Comparison of ENCODE assay signal across 16 cellular contexts in the genomic region with DNA sequence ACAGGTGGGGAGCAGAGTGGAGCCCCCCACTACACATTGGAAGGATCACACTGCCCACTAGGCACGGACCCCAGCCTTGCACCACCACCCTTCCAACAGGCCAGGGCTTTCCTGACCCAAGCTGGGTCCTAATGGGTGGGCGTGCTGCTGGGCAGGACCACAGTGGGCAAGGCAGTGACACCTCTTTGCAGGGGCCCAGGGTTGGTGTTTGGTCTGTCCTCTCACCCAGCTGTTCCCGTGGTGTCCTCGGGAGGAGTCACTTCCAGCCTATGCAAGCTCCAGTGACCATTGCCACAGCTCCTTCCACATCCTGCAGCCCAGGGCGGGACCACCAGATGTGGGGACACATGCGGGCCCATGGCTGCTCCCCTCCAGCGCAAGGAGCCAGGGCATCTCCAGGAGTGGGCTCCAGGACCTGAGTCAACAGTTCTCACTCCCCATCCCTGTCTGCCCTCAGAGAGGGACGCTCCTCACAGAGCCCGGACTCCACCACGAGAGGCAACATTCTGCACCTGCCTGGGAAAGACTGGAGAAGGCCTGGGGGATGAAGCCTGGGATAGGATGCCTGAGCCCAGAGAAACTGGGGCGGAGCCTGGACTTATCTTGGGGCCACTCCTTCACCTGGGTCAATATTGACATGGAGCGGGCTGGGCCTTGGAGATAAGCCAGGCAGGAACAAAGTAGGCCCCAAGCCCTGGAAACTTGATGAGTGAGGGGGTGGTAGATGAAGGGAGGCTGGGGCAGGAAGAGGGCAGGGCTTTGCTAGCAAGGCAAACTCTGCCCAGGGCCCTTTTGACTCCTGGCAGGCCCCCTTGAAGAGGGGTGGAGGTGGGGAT. TPM values are rescaled to one million over a fixed set of nuclear protein-coding genes. Genes with fewer than 3 reads are reported as not detected.
DNase-seq lines count a peak whose midpoint lies in the region; ATAC-seq and TF ChIP-seq lines count a peak whose summit lies in the region.
"Had no signal": no experiment of that assay in that cellular context is flagged by ENCODE, and none has a peak within 500 bp of the region (broad histone marks: within the 10 kb centered on the region; RNA-seq: fewer than 3 reads in every experiment).

No MANE protein-coding gene starts in this region.

- CTCF ChIA-PET in MCF 10A (lab: Yijun Ruan, JAX) (interaction anchor here (0.8 to 2.6 kb wide), 6 partner anchors 10 to 132 kb away, joined by 3 to 12 read pairs (median 10); no protein-coding TSS in a partner anchor), mammary epithelial cell (lab: Charles Lee; ENCODE audit: low non-redundant PET) (no interaction called here)

- H3K9ac ChIP-seq in mammary epithelial cell (ENCODE audit: insufficient read depth, low read length) = no peak overlapping the region
- H3K9ac ChIP-seq: KMS-11 had no signal

- no peaks in the 10 kb centered on the region for H3K79me2 ChIP-seq in mammary epithelial cell (ENCODE audit: insufficient read depth, low read length)

- no peaks in the 10 kb centered on the region for H4K20me1 ChIP-seq in mammary epithelial cell (ENCODE audit: insufficient read depth, low read length)

- H3K27ac Mint-ChIP-seq in MCF 10A (ENCODE audit: low read depth, unreplicated experiment) = no peak overlapping the region

- in situ Hi-C loops in mammary epithelial cell (cut with MboI; ENCODE audit: low sequenced_read_pairs in 2 of 2) = no loop called here

- H3K4me3 ChIP-seq in mammary epithelial cell (replicated peaks in 1 of 3; ENCODE audit: insufficient read depth in 1 of 3, low read depth in 2 of 3, low read length in 3 of 3) (no peak overlapping the region), right lobe of liver (no peak overlapping the region), upper lobe of left lung (no peak overlapping the region), vagina (no peak overlapping the region)
- H3K4me3 ChIP-seq: gastroesophageal sphincter, tibial nerve had no signal

- DNase-seq in MCF 10A (ENCODE audit: unreplicated experiment) (peak; percentile 50), mammary epithelial cell (no peak), SW480 (ENCODE audit: low spot score) (peak; percentile 69), right lobe of liver (peak in 2 of 3 donors; percentile 46 to 57), upper lobe of left lung (peak in 1 of 2 donors; percentile 92), vagina (ENCODE audit: extremely low spot score in 2 of 2) (no peak), Kasumi-1 (lab: John Stamatoyannopoulos, UW) (no peak), NCI-H1436 treated with DMSO at 0.1 percent for 48 hours (lab: John Stamatoyannopoulos, UW) (no peak)
- DNase-seq: cortex of kidney, H9, NCI-H82 had no signal

- no peak overlapping the region for H3K4me3 Mint-ChIP-seq in MCF 10A (ENCODE audit: unreplicated experiment)
- H3K4me3 Mint-ChIP-seq: H9 had no signal

- H3K36me3 Mint-ChIP-seq in MCF 10A (ENCODE audit: insufficient read depth, unreplicated experiment) = peaks cover 22% of the 10 kb centered on the region
- H3K36me3 Mint-ChIP-seq: activated naive CD4-positive, alpha-beta T cell treated with anti-CD3 and anti-CD28 coated beads, Interleukin-2, amount 50 U/mL, for 72 hours had no signal

- H3K36me3 ChIP-seq in mammary epithelial cell (ENCODE audit: insufficient read depth, low read length) (peaks cover 5% of the 10 kb centered on the region), right lobe of liver (no peaks in the 10 kb centered on the region), upper lobe of left lung (peaks cover 0 to 16% (median 2%) of the 10 kb centered on the region in 4 donors), vagina (peaks cover 0 to 8% of the 10 kb centered on the region in 2 donors)

- intact Hi-C loops in MCF 10A (cut with micrococcal nuclease) = no loop called here
- intact Hi-C loops in mammary epithelial cell (cut with micrococcal nuclease) = no loop called here
- intact Hi-C loops in right lobe of liver (cut with DNase I) = no loop called here
- intact Hi-C loops in vagina (cut with DNase I) = no loop called here

- H3K27ac ChIP-seq in mammary epithelial cell (ENCODE audit: insufficient read depth, low read depth, low read length) (no peak overlapping the region), right lobe of liver (no peak overlapping the region), upper lobe of left lung (peak overlapping the region; percentile 45 to 86 (median 77)), vagina (no peak overlapping the region)
- H3K27ac ChIP-seq: gastroesophageal sphincter, KMS-11 had no signal

- H3K4me1 Mint-ChIP-seq in MCF 10A (ENCODE audit: insufficient read depth, unreplicated experiment) = no peaks in the 10 kb centered on the region

- H2AFZ ChIP-seq in mammary epithelial cell (ENCODE audit: low read depth, low read length) = no peak overlapping the region

- no peak for TF ChIP-seq POLR2A in right lobe of liver (IDR thresholded peaks at IDR 0.05)
- no peak for TF ChIP-seq POLR2A in upper lobe of left lung (IDR thresholded peaks at IDR 0.05)
- no peak for TF ChIP-seq POLR2A in vagina (IDR thresholded peaks at IDR 0.05)

- TF ChIP-seq EP300 in upper lobe of left lung (IDR thresholded peaks at IDR 0.05) = peak in 1 of 4 donors; percentile 30

- H3K27me3 ChIP-seq in mammary epithelial cell (ENCODE audit: insufficient read depth, low read length) (no peaks in the 10 kb centered on the region), right lobe of liver (no peaks in the 10 kb centered on the region), upper lobe of left lung (no peaks in the 10 kb centered on the region), vagina (no peaks in the 10 kb centered on the region)
- H3K27me3 ChIP-seq: gastroesophageal sphincter, tibial nerve had no signal

- BruUV-seq in MCF 10A (replicated peaks; lab: Mats Ljungman, UMichigan) (no TSS peak), mammary epithelial cell (replicated peaks; lab: Mats Ljungman, UMichigan) (no TSS peak)

- POLR2A ChIA-PET in MCF 10A (lab: Yijun Ruan, JAX) = interaction anchor here (0.7 to 1.3 kb wide), 2 partner anchors 10 to 123 kb away, joined by 3 read pairs; no protein-coding TSS in a partner anchor

- H3K4me2 ChIP-seq in mammary epithelial cell (ENCODE audit: insufficient read depth, low read depth, low read length) = no peak overlapping the region
- H3K4me2 ChIP-seq: KMS-11 had no signal

- 69% methylated on average over 10 of the region's 12 CpGs for WGBS in mammary epithelial cell (ENCODE audit: low coverage, missing lambda C conversion rate)
- WGBS in right lobe of liver (ENCODE audit: insufficient coverage, low coverage, low lambda C conversion rate, missing lambda C conversion rate) = 10% methylated on average over 1 of the region's 12 CpGs
- WGBS in upper lobe of left lung, 2 donors = 64 to 78% methylated on average over 6 to 12 of the region's 12 CpGs

- H3K4me1 ChIP-seq in mammary epithelial cell (ENCODE audit: insufficient read depth, low read length) (peaks cover 11% of the 10 kb centered on the region), right lobe of liver (peaks cover 0 to 8% (median 0%) of the 10 kb centered on the region in 4 donors), upper lobe of left lung (peaks cover 10 to 36% (median 20%) of the 10 kb centered on the region in 4 donors), vagina (no peaks in the 10 kb centered on the region)
- H3K4me1 ChIP-seq: gastroesophageal sphincter had no signal

- no peaks in the 10 kb centered on the region for H3K27me3 Mint-ChIP-seq in MCF 10A (ENCODE audit: insufficient read depth, unreplicated experiment)

- dilution Hi-C loops in mammary epithelial cell (cut with HindIII; ENCODE audit: low sequenced_read_pairs) = no loop called here

- H3K9me3 ChIP-seq in mammary epithelial cell (replicated peaks; ENCODE audit: insufficient read depth, low read length) (no peaks in the 10 kb centered on the region), right lobe of liver (no peaks in the 10 kb centered on the region), upper lobe of left lung (no peaks in the 10 kb centered on the region), vagina (no peaks in the 10 kb centered on the region)
- H3K9me3 ChIP-seq: gastroesophageal sphincter, tibial nerve had no signal

- H3K9me3 Mint-ChIP-seq in MCF 10A (ENCODE audit: unreplicated experiment) = no peaks in the 10 kb centered on the region
- H3K9me3 Mint-ChIP-seq: activated naive CD4-positive, alpha-beta T cell treated with anti-CD3 and anti-CD28 coated beads, Interleukin-2, amount 50 U/mL, for 72 hours; H9 had no signal

- ATAC-seq in right lobe of liver (peak; percentile 20 to 69 (median 60)), upper lobe of left lung (ENCODE audit: low FRiP score in 2 of 2) (peak; percentile 57 to 89)
- ATAC-seq: activated naive CD4-positive, alpha-beta T cell treated with anti-CD3 and anti-CD28 coated beads, Interleukin-2, amount 50 U/mL, for 72 hours; gastroesophageal sphincter had no signal

- TF ChIP-seq CTCF in MCF 10A (IDR thresholded peaks at IDR 0.05; ENCODE audit: unreplicated experiment) (no peak), mammary epithelial cell (conservative IDR thresholded peaks at IDR 0.05 in 1 of 2, IDR thresholded peaks at IDR 0.05 in 1 of 2; ENCODE audit: extremely low read depth in 1 of 2, insufficient read depth in 1 of 2, low read depth in 1 of 2, low read length in 2 of 2) (no peak), right lobe of liver (IDR thresholded peaks at IDR 0.05) (no peak), upper lobe of left lung (IDR thresholded peaks at IDR 0.05) (no peak), vagina (IDR thresholded peaks at IDR 0.05) (no peak)

RNA-seq across cellular contexts. Expression of a gene that starts 3.9 kb away (rescaled TPM):
- total RNA-seq in MCF 10A (2022) (not detected in 2 replicates), mammary epithelial cell (1 to 10 TPM; 1.8 to 3.0 TPM), right lobe of liver (1 to 10 TPM in 3 of 6 experiments, under 1 TPM in 3; 0.25 to 1.5 (median 0.97) TPM), upper lobe of left lung (10 to 100 TPM in 5 of 6 donors, 1 to 10 TPM in 1; 5.6 to 41.9 (median 19.0) TPM), vagina (7.9 TPM)
- polyA plus RNA-seq in mammary epithelial cell = 1.8 TPM
- 1.1 TPM for polyA minus RNA-seq in mammary epithelial cell

RNA-seq across cellular contexts. Expression of a gene that starts 42.7 kb away (rescaled TPM):
- 1.8 and 3.1 TPM in 2 replicates for total RNA-seq in MCF 10A (2022)
- total RNA-seq in mammary epithelial cell = 10 to 100 TPM; 53.0 to 75.8 TPM
- 29.1 TPM for polyA plus RNA-seq in mammary epithelial cell
- polyA minus RNA-seq in mammary epithelial cell = 131 TPM
- 10 to 100 TPM in 1 of 6 experiments, 1 to 10 TPM in 5; 6.5 to 10.2 (median 7.7) TPM for total RNA-seq in right lobe of liver
- 10 to 100 TPM; 20.8 to 80.1 (median 36.1) TPM for total RNA-seq in upper lobe of left lung
- 68.5 TPM for total RNA-seq in vagina

RNA-seq across cellular contexts. Expression of a gene that starts 52.3 kb away (rescaled TPM):
- total RNA-seq in MCF 10A (2022) (1.3 TPM in 1 of 2 replicates, not detected in the other), mammary epithelial cell (under 1 TPM in 1 of 2 donors, not detected in 1; 0.17 TPM), right lobe of liver (under 1 TPM in 4 of 6 experiments, not detected in 2; 0.04 to 0.18 (median 0.15) TPM), upper lobe of left lung (10 to 100 TPM in 3 of 6 donors, 1 to 10 TPM in 3; 2.3 to 34.8 (median 14.3) TPM), vagina (0.25 TPM)
- not detected for polyA plus RNA-seq in mammary epithelial cell
- polyA minus RNA-seq in mammary epithelial cell = not detected
- total RNA-seq: lung microvascular endothelial cell had no signal

Comparison
In these comparisons a context has a peak if more than half of its experiments do, and no peak if none do; other contexts are left out.
1. DNase-seq: peak in MCF 10A (single experiment), SW480 (single experiment) and right lobe of liver (2 of 3); none in mammary epithelial cell (single experiment), vagina (0 of 2), Kasumi-1 (0 of 2) and NCI-H1436 treated with DMSO at 0.1 percent for 48 hours (single experiment).
2. H3K27ac ChIP-seq: peak in upper lobe of left lung (4 of 4); none in mammary epithelial cell (single experiment), right lobe of liver (0 of 3) and vagina (single experiment).